8 cellular contexts compared by ENCODE assay signal in genomic region chr19:12681074-12681987, GRCh38. TPM values are rescaled to one million over a fixed set of nuclear protein-coding genes. Genes with fewer than 3 reads are reported as not detected.
DNase-seq lines count a peak whose midpoint lies in the region; ATAC-seq, FAIRE-seq and TF ChIP-seq lines count a peak whose summit lies in the region.

TSS of gene DHPS (minus strand) at chr19:12681880. CDS start at chr19:12681766, 114 bp downstream.

- H3K9me3 ChIP-seq in pancreas (no peaks in the 10 kb centered on the region), tibial artery (no peaks in the 10 kb centered on the region)

- WGBS in pancreas, 2 donors = 0% methylated on average over 68 of the region's 68 CpGs

- TF ChIP-seq CTCF in pancreas (IDR thresholded peaks at IDR 0.05) (no peak), tibial artery (IDR thresholded peaks at IDR 0.05) (no peak)

- peak within 1 kb of the TSS; percentile 89 to 96 (median 94) for H3K27ac ChIP-seq in pancreas
- peak within 1 kb of the TSS; percentile 92 to 94 for H3K27ac ChIP-seq in tibial artery

- no peaks in the 10 kb centered on the region for H3K27me3 ChIP-seq in pancreas
- H3K27me3 ChIP-seq in tibial artery = no peaks in the 10 kb centered on the region

- peaks cover 0 to 20% (median 14%) of the 10 kb centered on the region in 3 donors for H3K36me3 ChIP-seq in pancreas
- peaks cover 31 to 39% (median 32%) of the 10 kb centered on the region in 3 donors for H3K36me3 ChIP-seq in tibial artery

- intact Hi-C loops in Right ventricle myocardium superior (cut with DNase I) (no loop called here), pancreas (cut with DNase I) (no loop called here), tibial artery (cut with DNase I; ENCODE audit: low total_unique reads) (loop anchor here (2.0 kb wide), 1 partner anchor 53 kb away; the partner anchor contains the start of gene TRIR)

- H3K4me1 ChIP-seq in pancreas = peaks cover 0 to 3% (median 2%) of the 10 kb centered on the region in 3 donors
- peaks cover 0 to 25% (median 6%) of the 10 kb centered on the region in 4 donors for H3K4me1 ChIP-seq in tibial artery

- FAIRE-seq in pancreas (lab: Jason Lieb, UNC) = no peak

- H3K4me3 ChIP-seq in pancreas (peak within 1 kb of the TSS; percentile 71 to 95 (median 85)), tibial artery (peak within 1 kb of the TSS; percentile 81 to 85)

- peak; percentile 66 for TF ChIP-seq POLR2A in GM10847 (IDR thresholded peaks at IDR 0.05; ENCODE audit: extremely low read depth, insufficient read length)

- DNase-seq in NCI-H1417 (lab: John Stamatoyannopoulos, UW) (peak; percentile 94 to 100 (median 97)), SW 1271 (lab: John Stamatoyannopoulos, UW) (peak; percentile 94 to 98), Right ventricle myocardium superior (peak; percentile 94), pancreas (peak; percentile 85 to 95 (median 92)), tibial artery (peak; percentile 94 to 96)
- DNase-seq in activated naive CD8-positive, alpha-beta T cell treated with anti-CD3 and anti-CD28 coated beads, Interleukin-2, amount 50 U/mL, for 16 hours (ENCODE audit: low read depth, low spot score) = peak; percentile 83

- ATAC-seq in HG02678 (IDR thresholded peaks at IDR 0.05; ENCODE audit: unreplicated experiment) (peak; percentile 73), Right ventricle myocardium superior (ENCODE audit: poor library complexity) (peak; percentile 96), pancreas (peak; percentile 91 to 95 (median 94))

RNA-seq across cellular contexts. Expression of gene DHPS, which starts in this region (rescaled TPM):
- total RNA-seq in Right ventricle myocardium superior (42.9 TPM), pancreas (10 to 100 TPM; 36.0 to 53.2 (median 47.7) TPM)
- 10 to 100 TPM; 78.8 to 85.7 TPM for polyA plus RNA-seq in pancreas

Comparison
In these comparisons a context has a peak if more than half of its experiments do, and no peak if none do; other contexts are left out.
1. Peak in every context shown above with its lines: DNase-seq, ATAC-seq, H3K4me3 ChIP-seq and H3K27ac ChIP-seq.